ENCODE assay signal across 1 cellular context in the genomic region with DNA sequence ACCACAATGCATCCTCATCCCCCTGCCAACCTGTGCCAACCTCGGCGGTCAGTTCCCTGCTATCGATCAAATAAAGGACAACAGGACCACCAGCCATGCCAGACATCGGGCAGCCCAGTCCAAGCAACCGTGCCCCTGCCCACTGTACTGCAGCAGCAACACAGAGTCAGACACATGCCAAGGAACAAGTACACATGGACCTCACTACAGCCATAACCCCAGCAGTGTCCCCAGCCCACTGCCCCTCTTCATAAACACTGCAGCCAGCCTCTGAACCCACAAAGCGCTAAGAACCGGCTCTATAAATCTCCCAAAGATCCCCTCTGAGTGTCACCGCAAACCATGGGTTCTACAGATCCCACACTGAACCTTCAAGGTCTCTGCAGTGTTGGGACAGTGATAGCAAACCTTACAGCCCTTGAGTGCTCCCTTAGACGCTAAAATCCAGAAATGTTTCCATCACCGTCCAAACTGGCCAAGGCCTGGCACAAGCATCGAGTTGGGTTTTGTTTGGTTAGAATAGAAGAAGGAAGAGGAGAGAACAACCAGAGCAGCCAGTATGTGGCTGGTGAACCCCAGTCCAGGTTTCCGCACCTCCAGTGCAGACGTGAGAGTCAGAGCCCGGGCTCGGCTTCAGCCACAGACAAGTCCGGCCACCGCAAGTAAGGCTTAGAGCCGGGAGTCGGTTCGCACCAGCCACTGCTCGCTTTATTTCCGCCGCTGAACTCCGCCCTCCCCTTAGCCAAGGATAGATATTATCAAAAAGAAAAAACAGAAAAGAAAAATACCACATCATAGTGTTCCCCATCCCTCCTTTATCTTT.
TF ChIP-seq lines count a peak whose summit lies in the region.

No MANE protein-coding gene starts in this region.

TF ChIP-seq in SK-N-SH treated with all-trans-retinoic acid at 6 μM for 48 hours, 23 proteins besides CTCF, POLR2A, EP300 and RAD21 (continued from another document):
- TF ChIP-seq, protein P1, sequence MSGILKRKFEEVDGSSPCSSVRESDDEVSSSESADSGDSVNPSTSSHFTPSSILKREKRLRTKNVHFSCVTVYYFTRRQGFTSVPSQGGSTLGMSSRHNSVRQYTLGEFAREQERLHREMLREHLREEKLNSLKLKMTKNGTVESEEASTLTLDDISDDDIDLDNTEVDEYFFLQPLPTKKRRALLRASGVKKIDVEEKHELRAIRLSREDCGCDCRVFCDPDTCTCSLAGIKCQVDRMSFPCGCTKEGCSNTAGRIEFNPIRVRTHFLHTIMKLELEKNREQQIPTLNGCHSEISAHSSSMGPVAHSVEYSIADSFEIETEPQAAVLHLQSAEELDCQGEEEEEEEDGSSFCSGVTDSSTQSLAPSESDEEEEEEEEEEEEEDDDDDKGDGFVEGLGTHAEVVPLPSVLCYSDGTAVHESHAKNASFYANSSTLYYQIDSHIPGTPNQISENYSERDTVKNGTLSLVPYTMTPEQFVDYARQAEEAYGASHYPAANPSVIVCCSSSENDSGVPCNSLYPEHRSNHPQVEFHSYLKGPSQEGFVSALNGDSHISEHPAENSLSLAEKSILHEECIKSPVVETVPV (CRISPR knock-in tag; IDR thresholded peaks at IDR 0.05) = no peak
- TF ChIP-seq OSR1 (CRISPR knock-in tag; IDR thresholded peaks at IDR 0.05) = no peak
- TF ChIP-seq CSDC2 (CRISPR knock-in tag; IDR thresholded peaks at IDR 0.05) = no peak
